1 cellular context compared by ENCODE assay signal in genomic region chr9:8492034-8492433, GRCh38.
TF ChIP-seq lines count a peak whose summit lies in the region.

No MANE protein-coding gene starts in this region.

TF ChIP-seq in GM23338, 12 proteins besides CTCF, POLR2A, EP300 and RAD21 (continued from another document):
- TF ChIP-seq ZNF462 (CRISPR knock-in tag; IDR thresholded peaks at IDR 0.05), result no peak
- TF ChIP-seq ZNF331 (CRISPR knock-in tag; IDR thresholded peaks at IDR 0.05; ENCODE audit: low read depth), result no peak
- TF ChIP-seq STAT1 (IDR thresholded peaks at IDR 0.05; ENCODE audit: unreplicated experiment), result no peak
- TF ChIP-seq REST (IDR thresholded peaks at IDR 0.05; ENCODE audit: unreplicated experiment), result no peak
- TF ChIP-seq CREB1 (CRISPR knock-in tag; IDR thresholded peaks at IDR 0.05; ENCODE audit: low read depth), result no peak
- TF ChIP-seq EZH2phosphoT487 (IDR thresholded peaks at IDR 0.05; ENCODE audit: unreplicated experiment), result no peak
- TF ChIP-seq ZNF114 (CRISPR knock-in tag; IDR thresholded peaks at IDR 0.05), result no peak
- TF ChIP-seq JUNB (IDR thresholded peaks at IDR 0.05; ENCODE audit: unreplicated experiment), result no peak
